ENCODE assay signal across 16 cellular contexts in genomic region chr10:11173062-11173461, GRCh38.
DNase-seq lines count a peak whose midpoint lies in the region; ATAC-seq and TF ChIP-seq lines count a peak whose summit lies in the region.
"Had no signal": no experiment of that assay in that cellular context is flagged by ENCODE, and none has a peak within 500 bp of the region (broad histone marks: within the 10 kb centered on the region; RNA-seq: fewer than 3 reads in every experiment).

No MANE protein-coding gene starts in this region.

- peak; percentile 36 for ATAC-seq in CD4-positive, alpha-beta T cell (ENCODE audit: poor library complexity)
- peak; percentile 20 for ATAC-seq in GM18502 (IDR thresholded peaks at IDR 0.05; ENCODE audit: poor library complexity, unreplicated experiment)
- ATAC-seq: mucosa of descending colon had no signal

- intact Hi-C loops in CD4-positive, alpha-beta T cell (cut with DNase I, micrococcal nuclease) = no loop called here

- H3K9me3 ChIP-seq in CD4-positive, alpha-beta T cell (ENCODE audit: control insufficient read depth, low read length) = no peaks in the 10 kb centered on the region
- H3K9me3 ChIP-seq in neutrophil = no peaks in the 10 kb centered on the region
- H3K9me3 ChIP-seq: MG63, mucosa of descending colon, testis had no signal

- no peaks in the 10 kb centered on the region for H3K4me1 Mint-ChIP-seq in CD4-positive, alpha-beta T cell (ENCODE audit: low read depth)

- H3K27me3 Mint-ChIP-seq in CD4-positive, alpha-beta T cell = no peaks in the 10 kb centered on the region
- H3K27me3 Mint-ChIP-seq: activated naive CD8-positive, alpha-beta T cell treated with anti-CD3 and anti-CD28 coated beads, Interleukin-2, amount 10 ng/mL, durations not matched to agents 7 days and 5 days had no signal

- peaks cover 48% of the 10 kb centered on the region for H3K36me3 ChIP-seq in neutrophil
- H3K36me3 ChIP-seq: MG63 had no signal

- H3K9me3 Mint-ChIP-seq in CD4-positive, alpha-beta T cell = no peaks in the 10 kb centered on the region
- H3K9me3 Mint-ChIP-seq: activated naive CD8-positive, alpha-beta T cell treated with anti-CD3 and anti-CD28 coated beads, Interleukin-2, amount 10 ng/mL, durations not matched to agents 7 days and 5 days had no signal

- H3K27me3 ChIP-seq in CD4-positive, alpha-beta T cell (ENCODE audit: control insufficient read depth, insufficient read depth, low read length) = no peaks in the 10 kb centered on the region
- H3K27me3 ChIP-seq in neutrophil = no peaks in the 10 kb centered on the region
- H3K27me3 ChIP-seq: MG63, testis had no signal

- peaks cover 1% of the 10 kb centered on the region for H3K36me3 Mint-ChIP-seq in CD4-positive, alpha-beta T cell (ENCODE audit: low read depth)

- no peak overlapping the region for H3K27ac Mint-ChIP-seq in CD4-positive, alpha-beta T cell
- H3K27ac Mint-ChIP-seq: activated naive CD8-positive, alpha-beta T cell treated with anti-CD3 and anti-CD28 coated beads, Interleukin-2, amount 10 ng/mL, durations not matched to agents 7 days and 5 days had no signal

- peak overlapping the region; percentile 83 for H3K4me3 Mint-ChIP-seq in CD4-positive, alpha-beta T cell
- H3K4me3 Mint-ChIP-seq: activated naive CD8-positive, alpha-beta T cell treated with anti-CD3 and anti-CD28 coated beads, Interleukin-2, amount 10 ng/mL, durations not matched to agents 7 days and 5 days had no signal

- H3K27ac ChIP-seq in CD4-positive, alpha-beta T cell (ENCODE audit: low read depth, low read length) = peak overlapping the region; percentile 55
- H3K27ac ChIP-seq in cingulate gyrus (ENCODE audit: low read depth, low read length) = peak overlapping the region; percentile 43
- peak overlapping the region; percentile 96 for H3K27ac ChIP-seq in neutrophil
- H3K27ac ChIP-seq: epithelial cell of prostate, parathyroid adenoma, testis had no signal

- POLR2A ChIA-PET in CD4-positive, alpha-beta T cell (lab: Charles Lee) = interaction anchor here (0.8 to 19.5 kb wide), 5 partner anchors 6 to 53 kb away, joined by 3 to 1077 read pairs (median 5); no protein-coding TSS in a partner anchor

- peak in 1 of 10 experiments; percentile 14 for DNase-seq in CD4-positive, alpha-beta T cell
- DNase-seq in kidney glomerular epithelial cell (lab: John Stamatoyannopoulos, UW) = no peak
- no peak for DNase-seq in SKM-1 (lab: John Stamatoyannopoulos, UW; ENCODE audit: unreplicated experiment)
- no peak for DNase-seq in putamen (ENCODE audit: low spot score)
- DNase-seq in hippocampal formation (lab: John Stamatoyannopoulos, UW) = no peak
- DNase-seq: activated naive CD8-positive, alpha-beta T cell treated with anti-CD3 and anti-CD28 coated beads, Interleukin-2, amount 10 ng/mL, durations not matched to agents 7 days and 5 days; DMS79 treated with DMSO at 0.1 percent for 48 hours; MG63; mucosa of descending colon; NCI-H2171; testis had no signal

- TF ChIP-seq CTCF in CD4-positive, alpha-beta T cell (IDR thresholded peaks at IDR 0.05) = no peak
- TF ChIP-seq CTCF in neutrophil (IDR thresholded peaks at IDR 0.05) = no peak

- peak overlapping the region; percentile 93 to 97 for H3K4me3 ChIP-seq in neutrophil (ENCODE audit: low read depth in 1 of 2, low read length in 1 of 2)
- H3K4me3 ChIP-seq: MG63, mucosa of descending colon, testis had no signal

- CTCF ChIA-PET in CD4-positive, alpha-beta T cell (lab: Charles Lee) = interaction anchor here (1.5 to 2.0 kb wide), 2 partner anchors 9 to 59 kb away, joined by 3 to 8 read pairs; no protein-coding TSS in a partner anchor

- peaks cover 83 to 100% of the 10 kb centered on the region in 2 experiments for H3K4me1 ChIP-seq in neutrophil (ENCODE audit: control insufficient read depth in 1 of 2, insufficient read depth in 1 of 2, low read depth in 1 of 2, low read length in 1 of 2)
- H3K4me1 ChIP-seq: parathyroid adenoma, testis had no signal

Comparison
In these comparisons a context has a peak if more than half of its experiments do, and no peak if none do; other contexts are left out.
1. H3K27ac ChIP-seq: peak in every context shown above with its lines; median percentile 96 in neutrophil; 55 in CD4-positive, alpha-beta T cell; 43 in cingulate gyrus.